Comparison of ENCODE assay signal across 1 cellular context in the genomic region with DNA sequence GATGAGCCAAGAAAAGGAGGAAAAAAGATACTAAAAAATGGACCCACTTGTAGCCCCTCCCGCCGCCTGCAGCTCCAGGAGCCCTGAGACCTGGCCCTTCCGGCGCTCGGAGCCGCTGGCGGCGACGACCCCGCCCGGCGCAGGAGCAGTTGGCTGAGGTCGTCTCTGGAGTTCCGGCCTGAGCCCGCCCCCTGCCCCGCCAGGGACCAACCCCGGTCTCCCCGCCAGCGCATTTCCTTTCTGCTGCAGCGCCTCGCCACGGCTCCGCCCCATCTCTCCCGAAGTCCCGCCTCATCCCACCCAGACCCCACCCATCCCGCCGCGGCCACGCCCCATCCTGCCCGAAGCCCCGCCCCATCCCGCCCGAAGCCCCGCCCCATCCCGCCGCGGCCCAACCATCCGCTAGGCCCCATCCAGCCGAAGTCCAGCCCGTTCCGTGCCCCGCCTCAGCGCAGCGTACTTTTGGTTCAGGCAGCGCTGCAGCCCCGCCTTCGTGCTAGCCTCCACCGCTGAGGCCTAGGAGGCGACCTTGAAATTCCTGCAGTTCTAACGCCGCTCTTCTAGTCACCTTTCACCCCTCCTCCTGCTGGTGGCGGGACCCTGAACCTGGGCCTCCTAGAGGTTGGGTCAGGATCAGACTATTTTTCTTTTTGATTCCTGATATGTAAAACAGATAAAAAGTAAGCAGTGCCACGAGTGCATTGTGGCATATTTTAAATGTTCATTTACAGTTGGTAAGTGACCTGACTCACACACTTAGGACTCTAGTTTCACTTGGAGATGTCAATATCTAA.
TF ChIP-seq lines count a peak whose summit lies in the region.

A gene with protein sequence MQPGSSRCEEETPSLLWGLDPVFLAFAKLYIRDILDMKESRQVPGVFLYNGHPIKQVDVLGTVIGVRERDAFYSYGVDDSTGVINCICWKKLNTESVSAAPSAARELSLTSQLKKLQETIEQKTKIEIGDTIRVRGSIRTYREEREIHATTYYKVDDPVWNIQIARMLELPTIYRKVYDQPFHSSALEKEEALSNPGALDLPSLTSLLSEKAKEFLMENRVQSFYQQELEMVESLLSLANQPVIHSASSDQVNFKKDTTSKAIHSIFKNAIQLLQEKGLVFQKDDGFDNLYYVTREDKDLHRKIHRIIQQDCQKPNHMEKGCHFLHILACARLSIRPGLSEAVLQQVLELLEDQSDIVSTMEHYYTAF (minus strand): TSS at position 132 of the 794 bp plus-strand sequence. CDS start 590 bp downstream, outside the sequence.

TF ChIP-seq in HepG2, 621 proteins besides CTCF, POLR2A, EP300 and RAD21 (continued from another document and continues in another):
- TF ChIP-seq, protein P1, sequence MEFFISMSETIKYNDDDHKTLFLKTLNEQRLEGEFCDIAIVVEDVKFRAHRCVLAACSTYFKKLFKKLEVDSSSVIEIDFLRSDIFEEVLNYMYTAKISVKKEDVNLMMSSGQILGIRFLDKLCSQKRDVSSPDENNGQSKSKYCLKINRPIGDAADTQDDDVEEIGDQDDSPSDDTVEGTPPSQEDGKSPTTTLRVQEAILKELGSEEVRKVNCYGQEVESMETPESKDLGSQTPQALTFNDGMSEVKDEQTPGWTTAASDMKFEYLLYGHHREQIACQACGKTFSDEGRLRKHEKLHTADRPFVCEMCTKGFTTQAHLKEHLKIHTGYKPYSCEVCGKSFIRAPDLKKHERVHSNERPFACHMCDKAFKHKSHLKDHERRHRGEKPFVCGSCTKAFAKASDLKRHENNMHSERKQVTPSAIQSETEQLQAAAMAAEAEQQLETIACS (CRISPR knock-in tag; IDR thresholded peaks at IDR 0.05), result 0 out of 2 replicates have a peak, but pooled peaks have one; percentile 22
- TF ChIP-seq MBNL3 (CRISPR knock-in tag; conservative IDR thresholded peaks at IDR 0.05) (no peak), SNAI1 (CRISPR knock-in tag; IDR thresholded peaks at IDR 0.05; ENCODE audit: borderline replicate concordance) (no peak), ZKSCAN1 (IDR thresholded peaks at IDR 0.05; ENCODE audit: low read length) (peak; percentile 44; the same call in 1 of the 2 replicates), ELF1 (CRISPR knock-in tag; IDR thresholded peaks at IDR 0.05) (peak; percentile 38), CBFB (CRISPR knock-in tag; IDR thresholded peaks at IDR 0.05) (peak; percentile 69), ZNF549 (CRISPR knock-in tag; IDR thresholded peaks at IDR 0.05) (no peak), ZNF567 (CRISPR knock-in tag; IDR thresholded peaks at IDR 0.05; ENCODE audit: borderline replicate concordance) (no peak; the same call in 1 of the 2 replicates), SMYD3 (CRISPR knock-in tag; IDR thresholded peaks at IDR 0.05) (0 out of 2 replicates have a peak, but pooled peaks have one; percentile 47), SNAPC2 (CRISPR knock-in tag; IDR thresholded peaks at IDR 0.05) (peak; percentile 39; the same call in 1 of the 2 replicates), ZNF773 (CRISPR knock-in tag; IDR thresholded peaks at IDR 0.05; ENCODE audit: borderline replicate concordance) (no peak), ZNF230 (CRISPR knock-in tag; IDR thresholded peaks at IDR 0.05) (peak; percentile 18; the same call in 1 of the 2 replicates), CREM (IDR thresholded peaks at IDR 0.05) (peak; percentile 47; the same call in 1 of the 2 replicates), CREM (CRISPR knock-in tag; IDR thresholded peaks at IDR 0.05) (no peak), POLR2AphosphoS5 (IDR thresholded peaks at IDR 0.05; ENCODE audit: low read depth, low read length) (peak; percentile 88), GATA4 (IDR thresholded peaks at IDR 0.05; ENCODE audit: borderline replicate concordance, low read depth) (peak; percentile 39; the same call in 1 of the 2 replicates), TAF1 (CRISPR knock-in tag; IDR thresholded peaks at IDR 0.05) (peak; percentile 54; the same call in 1 of the 2 replicates), POLR2G (IDR thresholded peaks at IDR 0.05; ENCODE audit: low read depth, low read length) (peak; percentile 96), GTF3A (CRISPR knock-in tag; conservative IDR thresholded peaks at IDR 0.05) (no peak), CEBPB (IDR thresholded peaks at IDR 0.05; ENCODE audit: borderline replicate concordance, low read depth, low read length) (no peak), AKAP8 (CRISPR knock-in tag; IDR thresholded peaks at IDR 0.05) (no peak), REL (CRISPR knock-in tag; conservative IDR thresholded peaks at IDR 0.05) (no peak), ZNF761 (CRISPR knock-in tag; conservative IDR thresholded peaks at IDR 0.05) (peak; percentile 47; the same call in 1 of the 2 replicates), ELF4 (CRISPR knock-in tag; IDR thresholded peaks at IDR 0.05; ENCODE audit: borderline replicate concordance) (no peak), BRD4 (CRISPR knock-in tag; IDR thresholded peaks at IDR 0.05) (0 out of 2 replicates have a peak, but pooled peaks have one; percentile 28), KLF9 (CRISPR knock-in tag; IDR thresholded peaks at IDR 0.05; ENCODE audit: low read depth) (0 out of 2 replicates have a peak, but pooled peaks have one; percentile 20), ZNF703 (CRISPR knock-in tag; IDR thresholded peaks at IDR 0.05; ENCODE audit: borderline replicate concordance) (no peak), ZNF263 (CRISPR knock-in tag; IDR thresholded peaks at IDR 0.05) (no peak), RELA (CRISPR knock-in tag; IDR thresholded peaks at IDR 0.05) (0 out of 2 replicates have a peak, but pooled peaks have one; percentile 21), ZNF672 (CRISPR knock-in tag; IDR thresholded peaks at IDR 0.05) (no peak), NFIC (IDR thresholded peaks at IDR 0.05; ENCODE audit: low read length) (no peak), ARNT2 (CRISPR knock-in tag; IDR thresholded peaks at IDR 0.05; ENCODE audit: low read depth) (0 out of 2 replicates have a peak, but pooled peaks have one; percentile 11), MIER3 (CRISPR knock-in tag; IDR thresholded peaks at IDR 0.05; ENCODE audit: borderline replicate concordance) (peak; percentile 19; the same call in 1 of the 2 replicates), ZMYM3 (CRISPR knock-in tag; IDR thresholded peaks at IDR 0.05) (peak; percentile 84), NBN (conservative IDR thresholded peaks at IDR 0.05) (no peak), AGO2 (optimal IDR thresholded peaks at IDR 0.05; ENCODE audit: low read depth, low read length) (no peak), KAT7 (CRISPR knock-in tag; IDR thresholded peaks at IDR 0.05; ENCODE audit: borderline replicate concordance) (no peak), SRY (CRISPR knock-in tag; IDR thresholded peaks at IDR 0.05) (no peak), CENPX (CRISPR knock-in tag; IDR thresholded peaks at IDR 0.05) (no peak), PAWR (CRISPR knock-in tag; IDR thresholded peaks at IDR 0.05; ENCODE audit: borderline replicate concordance) (no peak), JARID2 (CRISPR knock-in tag; IDR thresholded peaks at IDR 0.05; ENCODE audit: insufficient replicate concordance) (no peak), ZSCAN29 (CRISPR knock-in tag; conservative IDR thresholded peaks at IDR 0.05) (no peak)
- TF ChIP-seq, protein P2, sequence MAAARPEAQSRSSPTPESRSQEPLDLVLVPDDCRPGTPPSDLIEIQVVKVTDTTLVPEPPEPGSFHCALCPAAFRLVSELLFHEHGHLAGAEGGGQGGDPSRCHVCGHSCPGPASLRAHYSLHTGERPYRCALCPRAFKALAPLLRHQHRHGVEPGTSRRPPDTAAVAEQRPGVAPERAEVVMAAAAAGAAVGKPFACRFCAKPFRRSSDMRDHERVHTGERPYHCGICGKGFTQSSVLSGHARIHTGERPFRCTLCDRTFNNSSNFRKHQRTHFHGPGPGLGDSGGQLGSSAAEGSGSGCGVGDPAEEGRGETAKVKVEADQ (CRISPR knock-in tag; IDR thresholded peaks at IDR 0.05; ENCODE audit: borderline replicate concordance), result no peak
- TF ChIP-seq, protein P3, sequence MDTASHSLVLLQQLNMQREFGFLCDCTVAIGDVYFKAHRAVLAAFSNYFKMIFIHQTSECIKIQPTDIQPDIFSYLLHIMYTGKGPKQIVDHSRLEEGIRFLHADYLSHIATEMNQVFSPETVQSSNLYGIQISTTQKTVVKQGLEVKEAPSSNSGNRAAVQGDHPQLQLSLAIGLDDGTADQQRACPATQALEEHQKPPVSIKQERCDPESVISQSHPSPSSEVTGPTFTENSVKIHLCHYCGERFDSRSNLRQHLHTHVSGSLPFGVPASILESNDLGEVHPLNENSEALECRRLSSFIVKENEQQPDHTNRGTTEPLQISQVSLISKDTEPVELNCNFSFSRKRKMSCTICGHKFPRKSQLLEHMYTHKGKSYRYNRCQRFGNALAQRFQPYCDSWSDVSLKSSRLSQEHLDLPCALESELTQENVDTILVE (CRISPR knock-in tag; IDR thresholded peaks at IDR 0.05), result peak; percentile 86
- TF ChIP-seq, protein P4, sequence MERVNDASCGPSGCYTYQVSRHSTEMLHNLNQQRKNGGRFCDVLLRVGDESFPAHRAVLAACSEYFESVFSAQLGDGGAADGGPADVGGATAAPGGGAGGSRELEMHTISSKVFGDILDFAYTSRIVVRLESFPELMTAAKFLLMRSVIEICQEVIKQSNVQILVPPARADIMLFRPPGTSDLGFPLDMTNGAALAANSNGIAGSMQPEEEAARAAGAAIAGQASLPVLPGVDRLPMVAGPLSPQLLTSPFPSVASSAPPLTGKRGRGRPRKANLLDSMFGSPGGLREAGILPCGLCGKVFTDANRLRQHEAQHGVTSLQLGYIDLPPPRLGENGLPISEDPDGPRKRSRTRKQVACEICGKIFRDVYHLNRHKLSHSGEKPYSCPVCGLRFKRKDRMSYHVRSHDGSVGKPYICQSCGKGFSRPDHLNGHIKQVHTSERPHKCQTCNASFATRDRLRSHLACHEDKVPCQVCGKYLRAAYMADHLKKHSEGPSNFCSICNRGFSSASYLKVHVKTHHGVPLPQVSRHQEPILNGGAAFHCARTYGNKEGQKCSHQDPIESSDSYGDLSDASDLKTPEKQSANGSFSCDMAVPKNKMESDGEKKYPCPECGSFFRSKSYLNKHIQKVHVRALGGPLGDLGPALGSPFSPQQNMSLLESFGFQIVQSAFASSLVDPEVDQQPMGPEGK (CRISPR knock-in tag; IDR thresholded peaks at IDR 0.05), result peak; percentile 59
- TF ChIP-seq, protein P5, sequence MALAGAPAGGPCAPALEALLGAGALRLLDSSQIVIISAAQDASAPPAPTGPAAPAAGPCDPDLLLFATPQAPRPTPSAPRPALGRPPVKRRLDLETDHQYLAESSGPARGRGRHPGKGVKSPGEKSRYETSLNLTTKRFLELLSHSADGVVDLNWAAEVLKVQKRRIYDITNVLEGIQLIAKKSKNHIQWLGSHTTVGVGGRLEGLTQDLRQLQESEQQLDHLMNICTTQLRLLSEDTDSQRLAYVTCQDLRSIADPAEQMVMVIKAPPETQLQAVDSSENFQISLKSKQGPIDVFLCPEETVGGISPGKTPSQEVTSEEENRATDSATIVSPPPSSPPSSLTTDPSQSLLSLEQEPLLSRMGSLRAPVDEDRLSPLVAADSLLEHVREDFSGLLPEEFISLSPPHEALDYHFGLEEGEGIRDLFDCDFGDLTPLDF (CRISPR knock-in tag; IDR thresholded peaks at IDR 0.05), result 0 out of 2 replicates have a peak, but pooled peaks have one; percentile 73
- TF ChIP-seq, protein P6, sequence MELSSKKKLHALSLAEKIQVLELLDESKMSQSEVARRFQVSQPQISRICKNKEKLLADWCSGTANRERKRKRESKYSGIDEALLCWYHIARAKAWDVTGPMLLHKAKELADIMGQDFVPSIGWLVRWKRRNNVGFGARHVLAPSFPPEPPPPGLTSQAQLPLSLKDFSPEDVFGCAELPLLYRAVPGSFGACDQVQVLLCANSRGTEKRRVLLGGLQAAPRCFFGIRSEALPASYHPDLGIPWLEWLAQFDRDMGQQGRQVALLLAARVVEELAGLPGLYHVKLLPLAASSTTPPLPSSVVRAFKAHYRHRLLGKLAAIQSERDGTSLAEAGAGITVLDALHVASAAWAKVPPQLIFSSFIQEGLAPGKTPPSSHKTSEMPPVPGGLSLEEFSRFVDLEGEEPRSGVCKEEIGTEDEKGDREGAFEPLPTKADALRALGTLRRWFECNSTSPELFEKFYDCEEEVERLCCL (CRISPR knock-in tag; IDR thresholded peaks at IDR 0.05; ENCODE audit: borderline replicate concordance), result no peak
- TF ChIP-seq, protein P7, sequence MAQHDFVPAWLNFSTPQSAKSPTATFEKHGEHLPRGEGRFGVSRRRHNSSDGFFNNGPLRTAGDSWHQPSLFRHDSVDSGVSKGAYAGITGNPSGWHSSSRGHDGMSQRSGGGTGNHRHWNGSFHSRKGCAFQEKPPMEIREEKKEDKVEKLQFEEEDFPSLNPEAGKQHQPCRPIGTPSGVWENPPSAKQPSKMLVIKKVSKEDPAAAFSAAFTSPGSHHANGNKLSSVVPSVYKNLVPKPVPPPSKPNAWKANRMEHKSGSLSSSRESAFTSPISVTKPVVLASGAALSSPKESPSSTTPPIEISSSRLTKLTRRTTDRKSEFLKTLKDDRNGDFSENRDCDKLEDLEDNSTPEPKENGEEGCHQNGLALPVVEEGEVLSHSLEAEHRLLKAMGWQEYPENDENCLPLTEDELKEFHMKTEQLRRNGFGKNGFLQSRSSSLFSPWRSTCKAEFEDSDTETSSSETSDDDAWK (CRISPR knock-in tag; IDR thresholded peaks at IDR 0.05), result no peak
- TF ChIP-seq, protein P8, sequence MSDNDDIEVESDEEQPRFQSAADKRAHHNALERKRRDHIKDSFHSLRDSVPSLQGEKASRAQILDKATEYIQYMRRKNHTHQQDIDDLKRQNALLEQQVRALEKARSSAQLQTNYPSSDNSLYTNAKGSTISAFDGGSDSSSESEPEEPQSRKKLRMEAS (IDR thresholded peaks at IDR 0.05), result peak; percentile 67
- TF ChIP-seq, protein P9, sequence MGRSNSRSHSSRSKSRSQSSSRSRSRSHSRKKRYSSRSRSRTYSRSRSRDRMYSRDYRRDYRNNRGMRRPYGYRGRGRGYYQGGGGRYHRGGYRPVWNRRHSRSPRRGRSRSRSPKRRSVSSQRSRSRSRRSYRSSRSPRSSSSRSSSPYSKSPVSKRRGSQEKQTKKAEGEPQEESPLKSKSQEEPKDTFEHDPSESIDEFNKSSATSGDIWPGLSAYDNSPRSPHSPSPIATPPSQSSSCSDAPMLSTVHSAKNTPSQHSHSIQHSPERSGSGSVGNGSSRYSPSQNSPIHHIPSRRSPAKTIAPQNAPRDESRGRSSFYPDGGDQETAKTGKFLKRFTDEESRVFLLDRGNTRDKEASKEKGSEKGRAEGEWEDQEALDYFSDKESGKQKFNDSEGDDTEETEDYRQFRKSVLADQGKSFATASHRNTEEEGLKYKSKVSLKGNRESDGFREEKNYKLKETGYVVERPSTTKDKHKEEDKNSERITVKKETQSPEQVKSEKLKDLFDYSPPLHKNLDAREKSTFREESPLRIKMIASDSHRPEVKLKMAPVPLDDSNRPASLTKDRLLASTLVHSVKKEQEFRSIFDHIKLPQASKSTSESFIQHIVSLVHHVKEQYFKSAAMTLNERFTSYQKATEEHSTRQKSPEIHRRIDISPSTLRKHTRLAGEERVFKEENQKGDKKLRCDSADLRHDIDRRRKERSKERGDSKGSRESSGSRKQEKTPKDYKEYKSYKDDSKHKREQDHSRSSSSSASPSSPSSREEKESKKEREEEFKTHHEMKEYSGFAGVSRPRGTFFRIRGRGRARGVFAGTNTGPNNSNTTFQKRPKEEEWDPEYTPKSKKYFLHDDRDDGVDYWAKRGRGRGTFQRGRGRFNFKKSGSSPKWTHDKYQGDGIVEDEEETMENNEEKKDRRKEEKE (IDR thresholded peaks at IDR 0.05), result no peak
- TF ChIP-seq, protein P10, sequence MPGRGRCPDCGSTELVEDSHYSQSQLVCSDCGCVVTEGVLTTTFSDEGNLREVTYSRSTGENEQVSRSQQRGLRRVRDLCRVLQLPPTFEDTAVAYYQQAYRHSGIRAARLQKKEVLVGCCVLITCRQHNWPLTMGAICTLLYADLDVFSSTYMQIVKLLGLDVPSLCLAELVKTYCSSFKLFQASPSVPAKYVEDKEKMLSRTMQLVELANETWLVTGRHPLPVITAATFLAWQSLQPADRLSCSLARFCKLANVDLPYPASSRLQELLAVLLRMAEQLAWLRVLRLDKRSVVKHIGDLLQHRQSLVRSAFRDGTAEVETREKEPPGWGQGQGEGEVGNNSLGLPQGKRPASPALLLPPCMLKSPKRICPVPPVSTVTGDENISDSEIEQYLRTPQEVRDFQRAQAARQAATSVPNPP (CRISPR knock-in tag; IDR thresholded peaks at IDR 0.05), result 0 out of 2 replicates have a peak, but pooled peaks have one; percentile 40
